ENCODE assay signal across 8 cellular contexts in genomic region chr10:107814865-107815487, GRCh38.
DNase-seq lines count a peak whose midpoint lies in the region; ATAC-seq and TF ChIP-seq lines count a peak whose summit lies in the region.

No MANE protein-coding gene starts in this region.

- intact Hi-C loops in lower lobe of right lung (cut with DNase I) = no loop called here

- H3K27me3 Mint-ChIP-seq in chondrocyte (ENCODE audit: low read depth) = peaks cover 2% of the 10 kb centered on the region

- H3K27me3 ChIP-seq in lower lobe of right lung (ENCODE audit: low read depth) (no peaks in the 10 kb centered on the region), suprapubic skin (no peaks in the 10 kb centered on the region)

- no peak overlapping the region for H3K27ac Mint-ChIP-seq in chondrocyte (ENCODE audit: unreplicated experiment)

- peak; percentile 32 for DNase-seq in GDM1 (lab: John Stamatoyannopoulos, UW)
- peak; percentile 70 for DNase-seq in HCEC 1CT
- DNase-seq in NCI-H82 treated with DMSO at 0.1 percent for 48 hours (lab: John Stamatoyannopoulos, UW; ENCODE audit: unreplicated experiment) = peak; percentile 44
- no peak for DNase-seq in chondrocyte (ENCODE audit: low spot score)
- no peak for DNase-seq in lower lobe of right lung
- DNase-seq in suprapubic skin (ENCODE audit: low spot score in 2 of 2) = no peak
- DNase-seq in DMS79 treated with DMSO at 0.1 percent for 48 hours (lab: John Stamatoyannopoulos, UW) = no peak

- no peaks in the 10 kb centered on the region for H3K36me3 Mint-ChIP-seq in chondrocyte (ENCODE audit: low read depth)

- no peaks in the 10 kb centered on the region for H3K4me1 Mint-ChIP-seq in chondrocyte (ENCODE audit: low read depth)

- ATAC-seq in lower lobe of right lung = peak in 1 of 2 donors; percentile 44
- ATAC-seq in HG03108 (IDR thresholded peaks at IDR 0.05; ENCODE audit: unreplicated experiment) = no peak

- no peaks in the 10 kb centered on the region for H3K9me3 Mint-ChIP-seq in chondrocyte (ENCODE audit: low read depth)

- TF ChIP-seq EP300 in suprapubic skin (IDR thresholded peaks at IDR 0.05) = no peak

- TF ChIP-seq POLR2A in suprapubic skin (IDR thresholded peaks at IDR 0.05) = no peak

- H3K27ac ChIP-seq in lower lobe of right lung (no peak overlapping the region), suprapubic skin (no peak overlapping the region)

- no peak overlapping the region for H3K4me3 Mint-ChIP-seq in chondrocyte (ENCODE audit: unreplicated experiment)

- TF ChIP-seq CTCF in chondrocyte (IDR thresholded peaks at IDR 0.05) (peak; percentile 78), lower lobe of right lung (IDR thresholded peaks at IDR 0.05) (peak; percentile 52), suprapubic skin (IDR thresholded peaks at IDR 0.05) (peak in 1 of 2 donors; percentile 48)

- 40% methylated on average over 6 of the region's 6 CpGs for WGBS in suprapubic skin

- H3K36me3 ChIP-seq in lower lobe of right lung (no peaks in the 10 kb centered on the region), suprapubic skin (no peaks in the 10 kb centered on the region)

- H3K9me3 ChIP-seq in lower lobe of right lung (no peaks in the 10 kb centered on the region), suprapubic skin (no peaks in the 10 kb centered on the region)

- H3K4me1 ChIP-seq in lower lobe of right lung = no peaks in the 10 kb centered on the region
- no peaks in the 10 kb centered on the region for H3K4me1 ChIP-seq in suprapubic skin

- H3K4me3 ChIP-seq in lower lobe of right lung (no peak overlapping the region), suprapubic skin (no peak overlapping the region)

Comparison
In these comparisons a context has a peak if more than half of its experiments do, and no peak if none do; other contexts are left out.
1. DNase-seq: peak in GDM1 (single experiment), HCEC 1CT (single experiment) and NCI-H82 treated with DMSO at 0.1 percent for 48 hours (single experiment); none in chondrocyte (single experiment), lower lobe of right lung (single experiment), suprapubic skin (0 of 2) and DMS79 treated with DMSO at 0.1 percent for 48 hours (single experiment).